In genomic region chr6:89927788-89928565, GRCh38 we compare ENCODE assay signal across 16 cellular contexts. TPM values are rescaled to one million over a fixed set of nuclear protein-coding genes. Genes with fewer than 3 reads are reported as not detected.
DNase-seq lines count a peak whose midpoint lies in the region; ATAC-seq and TF ChIP-seq lines count a peak whose summit lies in the region.
"Had no signal": no experiment of that assay in that cellular context is flagged by ENCODE, and none has a peak within 500 bp of the region (broad histone marks: within the 10 kb centered on the region; RNA-seq: fewer than 3 reads in every experiment).

No MANE protein-coding gene starts in this region.

- TF ChIP-seq CTCF in IMR-90 (conservative IDR thresholded peaks at IDR 0.05; ENCODE audit: low read depth, low read length), result no peak
- no peak for TF ChIP-seq CTCF in activated B cell treated with CpG ODN at 0.5 μM for 24 hours (IDR thresholded peaks at IDR 0.05)
- TF ChIP-seq CTCF in fibroblast of mammary gland (conservative IDR thresholded peaks at IDR 0.05; ENCODE audit: control insufficient read depth, insufficient read depth, low read depth, low read length), result no peak

- no peaks in the 10 kb centered on the region for H3K36me3 ChIP-seq in ACC112 (ENCODE audit: insufficient read depth, low read length)
- no peaks in the 10 kb centered on the region for H3K36me3 ChIP-seq in IMR-90 (ENCODE audit: control insufficient read depth, insufficient read depth, low read length)

- H3K4me3 ChIP-seq in ACC112 (ENCODE audit: low read depth, low read length) (no peak overlapping the region), IMR-90 (ENCODE audit: insufficient read depth, low read depth, low read length) (no peak overlapping the region), fibroblast of mammary gland (ENCODE audit: control insufficient read depth, low read depth, low read length) (no peak overlapping the region)
- H3K4me3 ChIP-seq: lung had no signal

- no peak overlapping the region for H2BK5ac ChIP-seq in IMR-90 (ENCODE audit: low read depth, low read length, poor library complexity, severe bottlenecking)

- H3K23ac ChIP-seq in IMR-90 (ENCODE audit: low read depth, low read length), result no peak overlapping the region

- H3K18ac ChIP-seq in IMR-90 (ENCODE audit: low read depth, low read length), result no peak overlapping the region

- no peaks in the 10 kb centered on the region for H3K9me1 ChIP-seq in IMR-90 (ENCODE audit: insufficient read depth, low read length)

- H4K8ac ChIP-seq in IMR-90 (ENCODE audit: low read depth in 2 of 2, low read length in 2 of 2), result no peak overlapping the region

- intact Hi-C loops in IMR-90 (cut with micrococcal nuclease), result no loop called here
- intact Hi-C loops in activated B cell treated with CpG ODN at 0.5 μM for 24 hours (cut with micrococcal nuclease), result no loop called here

- dilution Hi-C loops in IMR-90 (cut with HindIII; ENCODE audit: low sequenced_read_pairs, unreplicated experiment), result no loop called here

- peak overlapping the region; percentile 18 for H3K27ac Mint-ChIP-seq in activated B cell treated with CpG ODN at 0.5 μM for 24 hours
- no peak overlapping the region for H3K27ac Mint-ChIP-seq in natural killer cell treated with Interleukin-12 subunit alpha and Interleukin-12 subunit beta and Interleukin-15 and Interleukin-18, amount 100 ng/mL, for 72 hours
- H3K27ac Mint-ChIP-seq: activated CD8-positive, alpha-beta memory T cell treated with anti-CD3 and anti-CD28 coated beads, Interleukin-2, amount 10 ng/mL, durations not matched to agents 7 days and 5 days; HFFc6 had no signal

- TF ChIP-seq RAD21 in IMR-90 (IDR thresholded peaks at IDR 0.05; ENCODE audit: low read length), result no peak

- ATAC-seq in IMR-90 (ENCODE audit: low read depth) (no peak), activated B cell treated with CpG ODN at 0.5 μM for 24 hours (ENCODE audit: low read depth) (no peak), GM19463 (IDR thresholded peaks at IDR 0.05; ENCODE audit: unreplicated experiment) (no peak)
- no peak for ATAC-seq in natural killer cell treated with Interleukin-12 subunit alpha and Interleukin-12 subunit beta and Interleukin-15 and Interleukin-18, amount 100 ng/mL, for 72 hours
- ATAC-seq: activated CD8-positive, alpha-beta memory T cell treated with anti-CD3 and anti-CD28 coated beads, Interleukin-2, amount 10 ng/mL, durations not matched to agents 7 days and 5 days had no signal

- peaks cover 16% of the 10 kb centered on the region for H3K4me1 ChIP-seq in ACC112 (ENCODE audit: control insufficient read depth, insufficient read depth, low read length, unreplicated experiment)
- no peaks in the 10 kb centered on the region; the same call in 1 of the 2 replicates for H3K4me1 ChIP-seq in IMR-90 (ENCODE audit: control insufficient read depth, insufficient read depth, low read length)

- no peak overlapping the region for H3K14ac ChIP-seq in IMR-90 (replicated peaks; ENCODE audit: low read depth, low read length)

- no peak overlapping the region for H2BK15ac ChIP-seq in IMR-90 (ENCODE audit: low read depth, low read length)

- H2BK20ac ChIP-seq in IMR-90 (ENCODE audit: low read depth, low read length), result no peak overlapping the region

- no peaks in the 10 kb centered on the region for H3K79me1 ChIP-seq in IMR-90 (ENCODE audit: low read depth in 1 of 2, low read length in 2 of 2)

- DNase-seq in IMR-90 (peak; percentile 36), activated B cell treated with CpG ODN at 0.5 μM for 24 hours (no peak), fibroblast of mammary gland (ENCODE audit: low read depth) (peak; percentile 15), DMS114 treated with DMSO at 0.1 percent for 48 hours (lab: John Stamatoyannopoulos, UW; ENCODE audit: unreplicated experiment) (no peak), NCI-H526 treated with DMSO at 0.1 percent for 48 hours (lab: John Stamatoyannopoulos, UW) (no peak)
- DNase-seq in natural killer cell treated with Interleukin-12 subunit alpha and Interleukin-12 subunit beta and Interleukin-15 and Interleukin-18, amount 100 ng/mL, for 72 hours (ENCODE audit: low spot score), result no peak
- DNase-seq: activated CD8-positive, alpha-beta memory T cell treated with anti-CD3 and anti-CD28 coated beads, Interleukin-2, amount 10 ng/mL, durations not matched to agents 7 days and 5 days; hypothalamus; NCI-H2081; NK-92 treated with Interleukin-12 subunit alpha and Interleukin-12 subunit beta, amount 100 ng/mL, for 24 hours; stimulated activated naive CD4-positive, alpha-beta T cell treated with Interleukin-2 at 50 U/mL for 16 hours had no signal

- H3K36me3 Mint-ChIP-seq in activated B cell treated with CpG ODN at 0.5 μM for 24 hours (ENCODE audit: low read depth), result peaks cover 56% of the 10 kb centered on the region
- H3K36me3 Mint-ChIP-seq in natural killer cell treated with Interleukin-12 subunit alpha and Interleukin-12 subunit beta and Interleukin-15 and Interleukin-18, amount 100 ng/mL, for 72 hours, result no peaks in the 10 kb centered on the region

- no peaks in the 10 kb centered on the region for H3K79me2 ChIP-seq in ACC112 (ENCODE audit: control insufficient read depth, insufficient read depth, low read length, unreplicated experiment)
- H3K79me2 ChIP-seq: parathyroid adenoma had no signal

- H3K9me3 ChIP-seq in IMR-90 (ENCODE audit: control insufficient read depth, insufficient read depth, low read length), result no peaks in the 10 kb centered on the region

- H4K5ac ChIP-seq in IMR-90 (ENCODE audit: low read depth, low read length), result no peak overlapping the region

- H4K20me1 ChIP-seq in IMR-90 (ENCODE audit: insufficient read depth, low read length), result no peaks in the 10 kb centered on the region

- WGBS in IMR-90 (ENCODE audit: extremely low coverage in 2 of 2, insufficient read length in 1 of 2), 2 experiments, result 60% methylated on average over 3 of the region's 6 CpGs; no CpG with 5 or more reads in 1 of the 2 experiments

- in situ Hi-C loops in IMR-90 (cut with MboI; ENCODE audit: low sequenced_read_pairs), result no loop called here

- no peak overlapping the region for H2AFZ ChIP-seq in ACC112 (ENCODE audit: low read length, unreplicated experiment)
- no peak overlapping the region for H2AFZ ChIP-seq in IMR-90 (replicated peaks; ENCODE audit: low read length, poor library complexity)
- H2AFZ ChIP-seq: parathyroid adenoma had no signal

- H3K27me3 Mint-ChIP-seq in activated B cell treated with CpG ODN at 0.5 μM for 24 hours, result no peaks in the 10 kb centered on the region
- H3K27me3 Mint-ChIP-seq in natural killer cell treated with Interleukin-12 subunit alpha and Interleukin-12 subunit beta and Interleukin-15 and Interleukin-18, amount 100 ng/mL, for 72 hours, result no peaks in the 10 kb centered on the region
- H3K27me3 Mint-ChIP-seq: activated CD8-positive, alpha-beta memory T cell treated with anti-CD3 and anti-CD28 coated beads, Interleukin-2, amount 10 ng/mL, durations not matched to agents 7 days and 5 days had no signal

- H3K27ac ChIP-seq in ACC112 (ENCODE audit: low read depth, low read length), result peak overlapping the region; percentile 32; the same call in 1 of the 2 replicates
- no peak overlapping the region for H3K27ac ChIP-seq in IMR-90 (ENCODE audit: insufficient read depth, low read length)
- H3K27ac ChIP-seq: parathyroid adenoma had no signal

- no peak overlapping the region for H2AK9ac ChIP-seq in IMR-90 (replicated peaks; ENCODE audit: low read depth, low read length, poor library complexity)

- no peak overlapping the region for H3K4ac ChIP-seq in IMR-90 (ENCODE audit: low read depth, low read length)

- H3K4me1 Mint-ChIP-seq in activated B cell treated with CpG ODN at 0.5 μM for 24 hours, result peaks cover 19% of the 10 kb centered on the region
- peaks cover 9 to 21% of the 10 kb centered on the region in 2 donors for H3K4me1 Mint-ChIP-seq in natural killer cell treated with Interleukin-12 subunit alpha and Interleukin-12 subunit beta and Interleukin-15 and Interleukin-18, amount 100 ng/mL, for 72 hours (ENCODE audit: low read depth in 2 of 2)

- no peak overlapping the region for H3K9ac ChIP-seq in IMR-90 (ENCODE audit: low read depth, low read length)
- H3K9ac ChIP-seq: parathyroid adenoma had no signal

- CTCF ChIA-PET in IMR-90 (lab: Yijun Ruan, JAX), result interaction anchor here (1.3 kb wide), 1 partner anchor 13 kb away, joined by 3 read pairs; no protein-coding TSS in a partner anchor
- CTCF ChIA-PET in activated B cell treated with CpG ODN at 0.5 μM for 24 hours (lab: Charles Lee), result interaction anchor here (0.9 kb wide), 1 partner anchor 12 kb away, joined by 3 read pairs; no protein-coding TSS in a partner anchor

- H2AK5ac ChIP-seq in IMR-90 (ENCODE audit: low read depth, low read length), result no peak overlapping the region

- no TSS peak for BruUV-seq in IMR-90 (replicated peaks; lab: Mats Ljungman, UMichigan)

- no peak overlapping the region for H3K56ac ChIP-seq in IMR-90 (ENCODE audit: extremely low read depth, insufficient read depth, low read length)

- POLR2A ChIA-PET in IMR-90 (lab: Charles Lee; ENCODE audit: unreplicated experiment), result no interaction called here
- POLR2A ChIA-PET in activated B cell treated with CpG ODN at 0.5 μM for 24 hours (lab: Charles Lee), result no interaction called here

- no peak for TF ChIP-seq POLR2A in IMR-90 (IDR thresholded peaks at IDR 0.05; ENCODE audit: low read depth, low read length)

- H4K91ac ChIP-seq in IMR-90 (ENCODE audit: insufficient read depth, low read depth, low read length), result no peak overlapping the region

- H3K27me3 ChIP-seq in ACC112 (ENCODE audit: insufficient read depth, low read length) (no peaks in the 10 kb centered on the region), IMR-90 (ENCODE audit: control insufficient read depth, insufficient read depth, low read length) (no peaks in the 10 kb centered on the region)

- no peaks in the 10 kb centered on the region for H3K9me3 Mint-ChIP-seq in activated B cell treated with CpG ODN at 0.5 μM for 24 hours
- H3K9me3 Mint-ChIP-seq in natural killer cell treated with Interleukin-12 subunit alpha and Interleukin-12 subunit beta and Interleukin-15 and Interleukin-18, amount 100 ng/mL, for 72 hours, result no peaks in the 10 kb centered on the region
- H3K9me3 Mint-ChIP-seq: HFFc6 had no signal

- no peak overlapping the region for H2BK120ac ChIP-seq in IMR-90 (ENCODE audit: low read depth, low read length)

- no peak overlapping the region for H3K4me2 ChIP-seq in IMR-90 (ENCODE audit: low read depth, low read length)

- no peak overlapping the region for H3K4me3 Mint-ChIP-seq in activated B cell treated with CpG ODN at 0.5 μM for 24 hours
- no peak overlapping the region for H3K4me3 Mint-ChIP-seq in natural killer cell treated with Interleukin-12 subunit alpha and Interleukin-12 subunit beta and Interleukin-15 and Interleukin-18, amount 100 ng/mL, for 72 hours
- H3K4me3 Mint-ChIP-seq: activated CD8-positive, alpha-beta memory T cell treated with anti-CD3 and anti-CD28 coated beads, Interleukin-2, amount 10 ng/mL, durations not matched to agents 7 days and 5 days; HFFc6 had no signal

TF ChIP-seq in IMR-90, 13 proteins besides CTCF, POLR2A, EP300 and RAD21 (continues in another document):
- TF ChIP-seq BHLHE40 (IDR thresholded peaks at IDR 0.05; ENCODE audit: low read depth, low read length), result no peak

RNA-seq across cellular contexts. Expression of gene GJA10, which starts 33.7 kb away (rescaled TPM):
- not detected in 2 replicates for total RNA-seq in IMR-90 (2012; rRNA removed)
- not detected in 2 replicates for polyA plus RNA-seq in IMR-90 (2012; rRNA removed)
- polyA plus RNA-seq in IMR-90 (2012; cell fraction: cytosol; rRNA removed), result not detected in 2 replicates
- polyA plus RNA-seq in IMR-90 (2012; cell fraction: nucleus; rRNA removed; ENCODE audit: low replicate concordance), result not detected in 2 replicates
- not detected in 2 replicates for total RNA-seq in activated B cell treated with CpG ODN at 0.5 μM for 24 hours
- total RNA-seq in natural killer cell treated with Interleukin-12 subunit alpha and Interleukin-12 subunit beta and Interleukin-15 and Interleukin-18, amount 100 ng/mL, for 72 hours, result not detected
- total RNA-seq: HFFc6, lung had no signal
- polyA plus RNA-seq: lung had no signal

Comparison
In these comparisons a context has a peak if more than half of its experiments do, and no peak if none do; other contexts are left out.
1. DNase-seq: peak in IMR-90 (single experiment) and fibroblast of mammary gland (single experiment); none in activated B cell treated with CpG ODN at 0.5 μM for 24 hours (single experiment), DMS114 treated with DMSO at 0.1 percent for 48 hours (single experiment), NCI-H526 treated with DMSO at 0.1 percent for 48 hours (single experiment) and natural killer cell treated with Interleukin-12 subunit alpha and Interleukin-12 subunit beta and Interleukin-15 and Interleukin-18, amount 100 ng/mL, for 72 hours (single experiment).